8 cellular contexts compared by ENCODE assay signal in genomic region chr7:100483728-100484635, GRCh38. TPM values are rescaled to one million over a fixed set of nuclear protein-coding genes. Genes with fewer than 3 reads are reported as not detected.
DNase-seq lines count a peak whose midpoint lies in the region; ATAC-seq and TF ChIP-seq lines count a peak whose summit lies in the region.

Gene NYAP1 (plus strand): TSS chr7:100483927. CDS start chr7:100485312, 1,385 bp downstream.

- no peaks in the 10 kb centered on the region for H3K79me2 ChIP-seq in smooth muscle cell (ENCODE audit: low read depth)

- H3K4me1 ChIP-seq in smooth muscle cell (ENCODE audit: low read depth) = no peaks in the 10 kb centered on the region

- peak within 1 kb of the TSS; percentile 34 for H3K9ac ChIP-seq in smooth muscle cell (ENCODE audit: low read depth)

- ATAC-seq in GM21360 (IDR thresholded peaks at IDR 0.05; ENCODE audit: unreplicated experiment) = no peak

- H3K4me3 ChIP-seq in cardiac fibroblast (replicated peaks in 1 of 2; ENCODE audit: low read depth in 2 of 2, low read length in 2 of 2) (peak within 1 kb of the TSS; percentile 59), smooth muscle cell (peak within 1 kb of the TSS; percentile 72)

- no peaks in the 10 kb centered on the region for H3F3A ChIP-seq in smooth muscle cell (ENCODE audit: low read depth)

- peak within 1 kb of the TSS; percentile 91 for H2AFZ ChIP-seq in smooth muscle cell (ENCODE audit: low read depth)

- WGBS in smooth muscle cell (ENCODE audit: low lambda C conversion rate) = 31% methylated on average over 13 of the region's 44 CpGs

- no peaks in the 10 kb centered on the region for H3K27me3 ChIP-seq in smooth muscle cell (ENCODE audit: low read depth)

- peak; percentile 57 for DNase-seq in activated CD8-positive, alpha-beta memory T cell treated with anti-CD3 and anti-CD28 coated beads, Interleukin-2, amount 50 U/mL, for 4 hours
- DNase-seq in activated CD8-positive, alpha-beta memory T cell treated with anti-CD3 and anti-CD28 coated beads for 24 hours = no peak
- peak; percentile 92 for DNase-seq in HuH-7 (ENCODE audit: low spot score)
- peak in 4 of 5 experiments; percentile 41 to 62 (median 51) for DNase-seq in T-helper 2 cell
- DNase-seq in cardiac fibroblast (ENCODE audit: low read depth in 2 of 2) = peak; percentile 43 to 75
- peak; percentile 64 for DNase-seq in iris pigment epithelial cell (ENCODE audit: low read depth)
- peak; percentile 58 for DNase-seq in smooth muscle cell (lab: John Stamatoyannopoulos, UW; ENCODE audit: unreplicated experiment)

- no peaks in the 10 kb centered on the region for H3K9me3 ChIP-seq in smooth muscle cell (replicated peaks; ENCODE audit: low read depth)

- TF ChIP-seq CTCF in cardiac fibroblast (IDR thresholded peaks at IDR 0.05; ENCODE audit: low read depth, low read length) (no peak), smooth muscle cell (IDR thresholded peaks at IDR 0.05; ENCODE audit: borderline replicate concordance, insufficient read depth, poor library complexity, severe bottlenecking) (no peak)

- no peak within 1 kb of the TSS for H3K27ac ChIP-seq in smooth muscle cell (ENCODE audit: low read depth)

- no peaks in the 10 kb centered on the region for H4K20me1 ChIP-seq in smooth muscle cell (ENCODE audit: low read depth)

- peak within 1 kb of the TSS; percentile 97 for H3K4me2 ChIP-seq in smooth muscle cell

- no peaks in the 10 kb centered on the region for H3K36me3 ChIP-seq in smooth muscle cell (ENCODE audit: low read depth)

RNA-seq across cellular contexts. Expression of gene NYAP1, which starts in this region (rescaled TPM):
- total RNA-seq in smooth muscle cell = 1.6 and 2.3 TPM in 2 replicates
- polyA plus RNA-seq in smooth muscle cell = 0.07 TPM in 1 of 2 replicates, not detected in the other
